18 cellular contexts compared by ENCODE assay signal in the genomic region with DNA sequence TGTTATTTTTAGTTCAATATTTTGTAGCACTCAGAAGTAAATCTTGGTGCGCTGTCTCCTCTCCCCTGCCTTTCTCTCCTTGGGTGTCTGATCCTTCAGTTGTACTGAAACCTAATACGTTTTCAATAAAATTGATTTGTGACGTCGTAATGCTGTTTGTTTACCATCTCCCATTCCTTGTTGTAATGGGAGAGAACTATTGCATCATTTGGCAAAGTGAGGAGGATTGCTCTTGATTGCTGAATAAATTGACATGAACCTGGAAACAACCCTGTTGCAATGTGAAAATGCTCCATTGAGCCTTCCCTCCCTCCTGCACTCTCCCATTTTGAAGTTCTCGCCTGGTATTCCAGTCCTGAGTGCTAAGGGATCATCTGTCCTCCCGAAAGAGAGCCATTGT.
"Had no signal": no experiment of that assay in that cellular context is flagged by ENCODE, and none has a peak within 500 bp of the region (broad histone marks: within the 10 kb centered on the region; RNA-seq: fewer than 3 reads in every experiment).

No MANE protein-coding gene starts in this region.

- H3K4me3 ChIP-seq: tibial nerve, uterus had no signal

- H3K27me3 ChIP-seq: tibial nerve, uterus had no signal

- H3K36me3 ChIP-seq: tibial nerve, uterus had no signal

- H3K9me3 ChIP-seq: tibial nerve, uterus had no signal

- DNase-seq: activated CD4-positive, alpha-beta T cell treated with anti-CD3 and anti-CD28 coated beads, Interleukin-2, amount 50 U/mL, for 1 hour; activated naive CD4-positive, alpha-beta T cell treated with Interleukin-2 at 50 U/mL for 16 hours; aorta; cerebellar nuclear complex; effector CD8-positive, alpha-beta T cell; hippocampal formation; left ventricle myocardium superior; mesenchymal stem cell; natural killer cell; small intestine; stimulated activated CD4-positive, alpha-beta T cell treated with anti-CD3 and anti-CD28 coated beads, Interleukin-4, amount 100 ng/mL, for 24 hours; stimulated activated naive CD4-positive, alpha-beta T cell; substantia nigra; T-helper 9 cell; uterus had no signal

- H3K4me1 ChIP-seq: tibial nerve, uterus had no signal

- ATAC-seq: activated CD4-positive, CD25-positive, alpha-beta regulatory T cell treated with anti-CD3 and anti-CD28 coated beads, Interleukin-2, amount 50 U/mL, for 24 hours; activated T-helper 17 cell treated with anti-CD3 and anti-CD28 coated beads, Interleukin-2, amount 50 U/mL, for 72 hours; left ventricle myocardium superior; natural killer cell had no signal

- H3K27ac ChIP-seq: tibial nerve, uterus had no signal
